ENCODE assay signal across 17 cellular contexts in the genomic region with DNA sequence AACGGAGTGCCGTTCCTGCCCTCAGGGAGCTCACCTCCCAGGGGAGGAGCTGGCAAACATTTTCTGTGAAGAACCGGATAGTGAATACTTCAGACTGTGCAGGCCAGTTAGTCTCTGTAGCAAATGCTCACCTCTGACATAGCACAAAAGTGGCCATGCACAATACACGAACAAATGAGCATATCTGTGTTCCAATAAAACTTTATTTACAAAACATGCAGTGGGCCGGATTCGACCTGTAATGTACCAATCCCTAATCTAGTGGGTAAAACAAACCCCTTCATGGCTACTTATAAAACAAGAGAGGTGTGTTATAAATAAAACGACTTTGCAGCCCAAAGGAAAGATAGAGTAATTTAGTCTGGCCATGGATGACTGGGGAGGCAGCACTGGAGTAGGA. TPM values are rescaled to one million over a fixed set of nuclear protein-coding genes. Genes with fewer than 3 reads are reported as not detected.
"Had no signal": no experiment of that assay in that cellular context is flagged by ENCODE, and none has a peak within 500 bp of the region (broad histone marks: within the 10 kb centered on the region; RNA-seq: fewer than 3 reads in every experiment).

No MANE protein-coding gene starts in this region.

- H3K36me3 ChIP-seq: adrenal gland, neutrophil, pancreas, WERI-Rb-1 had no signal

- H3K36me3 Mint-ChIP-seq: activated naive CD4-positive, alpha-beta T cell treated with anti-CD3 and anti-CD28 coated beads, Interleukin-2, amount 50 U/mL, for 72 hours; natural killer cell treated with Interleukin-12 subunit alpha and Interleukin-12 subunit beta and Interleukin-15 and Interleukin-18, amount 100 ng/mL, for 72 hours; type B pancreatic cell had no signal

- H3K27me3 ChIP-seq: adrenal gland, neutrophil, pancreas had no signal

- H3K9me3 Mint-ChIP-seq: activated naive CD4-positive, alpha-beta T cell treated with anti-CD3 and anti-CD28 coated beads, Interleukin-2, amount 50 U/mL, for 72 hours; activated T-helper 1 cell treated with anti-CD3 and anti-CD28 coated beads, Interleukin-12 subunit alpha, Interleukin-12 subunit beta, Interleukin-2, Interleukin-4 antibody, amounts not matched to agents 30 ng/mL and 10 ng/mL and 1 ng/mL, durations not matched to agents 14 hours and 24 hours and 36 hours; natural killer cell treated with Interleukin-12 subunit alpha and Interleukin-12 subunit beta and Interleukin-15 and Interleukin-18, amount 100 ng/mL, for 72 hours; type B pancreatic cell had no signal

- DNase-seq: activated CD4-positive, alpha-beta T cell treated with anti-CD3 and anti-CD28 coated beads for 1 hour; activated gamma-delta T cell treated with Interleukin-2 at 50 U/mL for 16 hours; adrenal gland; cerebellar nuclear complex; effector CD4-positive, alpha-beta T cell; pancreas; stimulated activated CD8-positive, alpha-beta memory T cell treated with anti-CD3 and anti-CD28 coated beads, Interleukin-4, amount 100 ng/mL, for 48 hours; stimulated activated naive CD4-positive, alpha-beta T cell; SW 1271; T-helper 2 cell; WERI-Rb-1 had no signal

- H3K9me3 ChIP-seq: adrenal gland, neutrophil, pancreas had no signal

- H3K27ac ChIP-seq: adrenal gland, neutrophil, WERI-Rb-1 had no signal

- H3K27ac Mint-ChIP-seq: activated naive CD4-positive, alpha-beta T cell treated with anti-CD3 and anti-CD28 coated beads, Interleukin-2, amount 50 U/mL, for 72 hours; activated T-helper 1 cell treated with anti-CD3 and anti-CD28 coated beads, Interleukin-12 subunit alpha, Interleukin-12 subunit beta, Interleukin-2, Interleukin-4 antibody, amounts not matched to agents 30 ng/mL and 10 ng/mL and 1 ng/mL, durations not matched to agents 14 hours and 24 hours and 36 hours; natural killer cell treated with Interleukin-12 subunit alpha and Interleukin-12 subunit beta and Interleukin-15 and Interleukin-18, amount 100 ng/mL, for 72 hours; type B pancreatic cell had no signal

- H3K4me3 Mint-ChIP-seq: activated T-helper 1 cell treated with anti-CD3 and anti-CD28 coated beads, Interleukin-12 subunit alpha, Interleukin-12 subunit beta, Interleukin-2, Interleukin-4 antibody, amounts not matched to agents 30 ng/mL and 10 ng/mL and 1 ng/mL, durations not matched to agents 14 hours and 24 hours and 36 hours; natural killer cell treated with Interleukin-12 subunit alpha and Interleukin-12 subunit beta and Interleukin-15 and Interleukin-18, amount 100 ng/mL, for 72 hours; type B pancreatic cell had no signal

- H3K4me3 ChIP-seq: adrenal gland, pancreas had no signal

- ATAC-seq: activated naive CD4-positive, alpha-beta T cell treated with anti-CD3 and anti-CD28 coated beads, Interleukin-2, amount 50 U/mL, for 72 hours; natural killer cell treated with Interleukin-12 subunit alpha and Interleukin-12 subunit beta and Interleukin-15 and Interleukin-18, amount 100 ng/mL, for 72 hours; pancreas had no signal

RNA-seq across cellular contexts. Expression of gene KCNMA1, which starts 48.7 kb away (rescaled TPM):
- total RNA-seq: activated CD8-positive, alpha-beta memory T cell treated with anti-CD3 and anti-CD28 coated beads for 36 hours; activated naive CD4-positive, alpha-beta T cell treated with anti-CD3 and anti-CD28 coated beads, Interleukin-2, amount 50 U/mL, for 72 hours; activated T-helper 1 cell treated with anti-CD3 and anti-CD28 coated beads, Interleukin-12 subunit alpha, Interleukin-12 subunit beta, Interleukin-2, Interleukin-4 antibody, amounts not matched to agents 30 ng/mL and 10 ng/mL and 1 ng/mL, durations not matched to agents 14 hours and 24 hours and 36 hours had no signal
